Comparison of ENCODE assay signal across 14 cellular contexts in the genomic region with DNA sequence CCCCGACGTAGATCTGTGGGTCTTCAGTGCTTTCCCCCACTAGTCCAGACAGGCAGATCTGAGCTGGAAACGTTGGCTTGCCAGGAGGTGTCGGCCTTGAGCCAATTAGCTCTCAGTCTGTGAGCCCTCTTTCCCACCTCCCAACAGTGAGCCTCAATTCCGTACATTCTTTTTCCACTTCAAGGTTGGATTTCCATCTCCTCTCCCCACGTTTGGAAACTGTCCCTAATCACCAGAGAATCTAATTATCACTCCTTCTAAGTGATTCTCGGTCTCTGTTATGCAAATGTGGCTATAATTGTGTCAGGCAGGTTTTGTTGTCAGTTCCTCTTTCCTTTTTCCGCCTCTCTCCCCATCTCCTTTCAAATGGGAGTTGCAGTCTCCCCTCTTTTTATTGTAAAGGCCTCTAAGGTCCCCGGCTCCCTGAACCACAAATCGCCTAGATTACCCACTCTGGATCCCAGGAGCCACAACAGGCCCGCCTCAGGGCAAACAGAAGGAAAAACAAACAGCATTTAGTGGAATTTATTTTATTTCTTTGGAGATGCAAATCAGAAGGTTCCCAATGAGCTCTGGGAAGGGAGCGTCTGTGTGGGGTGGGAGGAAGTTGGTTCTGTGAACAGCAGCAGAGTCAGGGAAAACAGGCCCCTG. TPM values are rescaled to one million over a fixed set of nuclear protein-coding genes. Genes with fewer than 3 reads are reported as not detected.
DNase-seq lines count a peak whose midpoint lies in the region; ATAC-seq, FAIRE-seq and TF ChIP-seq lines count a peak whose summit lies in the region.
"Had no signal": no experiment of that assay in that cellular context is flagged by ENCODE, and none has a peak within 500 bp of the region (broad histone marks: within the 10 kb centered on the region; RNA-seq: fewer than 3 reads in every experiment).

No MANE protein-coding gene starts in this region.

- no peaks in the 10 kb centered on the region for H3K36me3 Mint-ChIP-seq in naive thymus-derived CD4-positive, alpha-beta T cell
- H3K36me3 Mint-ChIP-seq: CD4-positive, alpha-beta memory T cell had no signal

- no peak overlapping the region for H3K4me3 ChIP-seq in naive thymus-derived CD4-positive, alpha-beta T cell (ENCODE audit: low read length)

- peaks cover 33% of the 10 kb centered on the region for H3K27me3 ChIP-seq in foreskin keratinocyte
- H3K27me3 ChIP-seq in naive thymus-derived CD4-positive, alpha-beta T cell (ENCODE audit: control insufficient read depth in 2 of 2, insufficient read depth in 2 of 2, low read length in 2 of 2), result no peaks in the 10 kb centered on the region

- H3K4me3 Mint-ChIP-seq in naive thymus-derived CD4-positive, alpha-beta T cell, result no peak overlapping the region
- H3K4me3 Mint-ChIP-seq: CD4-positive, alpha-beta memory T cell; central memory CD8-positive, alpha-beta T cell had no signal

- intact Hi-C loops in naive thymus-derived CD4-positive, alpha-beta T cell (cut with micrococcal nuclease), result no loop called here

- POLR2A ChIA-PET in naive thymus-derived CD4-positive, alpha-beta T cell (lab: Charles Lee), result no interaction called here

- H3K4me1 Mint-ChIP-seq in naive thymus-derived CD4-positive, alpha-beta T cell, result peaks cover 0 to 18% (median 7%) of the 10 kb centered on the region in 7 donors
- H3K4me1 Mint-ChIP-seq: central memory CD8-positive, alpha-beta T cell had no signal

- DNase-seq in D721Med (ENCODE audit: insufficient read length, low spot score) (no peak), NCI-H526 (lab: John Stamatoyannopoulos, UW) (peak; percentile 87 to 90), foreskin keratinocyte (no peak), NCI-H510A (lab: John Stamatoyannopoulos, UW) (no peak), KG1 (lab: John Stamatoyannopoulos, UW) (no peak), RPMI8226 (no peak)
- DNase-seq in naive thymus-derived CD4-positive, alpha-beta T cell, result no peak
- DNase-seq: CD4-positive, alpha-beta memory T cell; foreskin melanocyte; NCI-H1436 treated with DMSO at 0.1 percent for 48 hours; T-helper 1 cell had no signal

- H3K9me3 ChIP-seq in naive thymus-derived CD4-positive, alpha-beta T cell (ENCODE audit: control insufficient read depth in 2 of 3, low read length in 3 of 3), result no peaks in the 10 kb centered on the region

- peaks cover 0 to under 1% (median 0%) of the 10 kb centered on the region in 11 donors for H3K9me3 Mint-ChIP-seq in naive thymus-derived CD4-positive, alpha-beta T cell
- H3K9me3 Mint-ChIP-seq: CD4-positive, alpha-beta memory T cell; central memory CD8-positive, alpha-beta T cell had no signal

- TF ChIP-seq CTCF in D721Med (IDR thresholded peaks at IDR 0.05; ENCODE audit: insufficient read depth, missing control alignments) (peak; percentile 87), foreskin keratinocyte (conservative IDR thresholded peaks at IDR 0.05) (peak; percentile 37)

- no peak overlapping the region for H3K27ac Mint-ChIP-seq in naive thymus-derived CD4-positive, alpha-beta T cell

- peaks cover 17 to 40% (median 24%) of the 10 kb centered on the region in 5 donors for H3K27me3 Mint-ChIP-seq in naive thymus-derived CD4-positive, alpha-beta T cell

- CTCF ChIA-PET in naive thymus-derived CD4-positive, alpha-beta T cell (lab: Charles Lee), result no interaction called here

- FAIRE-seq in D721Med (lab: Jason Lieb, UNC), result peak; percentile 32

- H3K27ac ChIP-seq in foreskin keratinocyte, result no peak overlapping the region
- H3K27ac ChIP-seq in naive thymus-derived CD4-positive, alpha-beta T cell (ENCODE audit: low read depth, low read length), result no peak overlapping the region

- H3K36me3 ChIP-seq in naive thymus-derived CD4-positive, alpha-beta T cell (ENCODE audit: control insufficient read depth in 2 of 3, insufficient read depth in 3 of 3, low read length in 3 of 3), result no peaks in the 10 kb centered on the region

- no peaks in the 10 kb centered on the region for H3K4me1 ChIP-seq in foreskin keratinocyte
- no peaks in the 10 kb centered on the region for H3K4me1 ChIP-seq in naive thymus-derived CD4-positive, alpha-beta T cell (ENCODE audit: control insufficient read depth in 2 of 2, insufficient read depth in 2 of 2, low read length in 2 of 2)

- ATAC-seq in GM21367 (IDR thresholded peaks at IDR 0.05; ENCODE audit: unreplicated experiment) (peak; percentile 59), foreskin keratinocyte (no peak)
- ATAC-seq in naive thymus-derived CD4-positive, alpha-beta T cell, result no peak

RNA-seq across cellular contexts. Expression of a gene that starts 29.4 kb away (rescaled TPM):
- not detected in 2 replicates for total RNA-seq in foreskin keratinocyte
- 0.01 TPM in 1 of 2 replicates, not detected in the other for polyA plus RNA-seq in foreskin keratinocyte
- total RNA-seq in naive thymus-derived CD4-positive, alpha-beta T cell, result not detected
- polyA plus RNA-seq in naive thymus-derived CD4-positive, alpha-beta T cell, result 1 to 10 TPM in 1 of 2 donors, not detected in 1; 1.3 TPM
- total RNA-seq: CD4-positive, alpha-beta memory T cell; mononuclear cell had no signal
- polyA plus RNA-seq: CD4-positive, alpha-beta memory T cell had no signal

Comparison
In these comparisons a context has a peak if more than half of its experiments do, and no peak if none do; other contexts are left out.
1. DNase-seq: peak in NCI-H526 (2 of 2); none in D721Med (single experiment), foreskin keratinocyte (0 of 2), NCI-H510A (single experiment), KG1 (single experiment), RPMI8226 (single experiment) and naive thymus-derived CD4-positive, alpha-beta T cell (0 of 9).